In the genomic region with DNA sequence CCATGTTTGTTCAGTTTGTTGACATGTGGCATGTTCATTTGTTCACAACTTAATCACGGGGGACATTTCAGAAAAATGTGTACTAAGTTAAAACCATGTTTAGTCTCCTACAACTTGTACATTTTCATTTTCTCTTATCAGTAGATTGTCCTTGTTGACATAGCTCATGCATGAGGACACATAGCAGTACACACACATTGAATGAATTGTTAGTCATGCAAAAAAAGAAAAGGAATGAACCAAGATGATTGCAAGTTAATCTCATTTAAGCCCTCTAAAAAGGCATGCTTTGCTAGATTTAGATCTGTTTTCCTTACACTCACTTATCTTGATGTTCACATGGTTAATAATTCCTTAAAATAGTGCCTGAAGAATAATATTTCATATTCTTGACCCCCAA, we compare ENCODE assay signal across 22 cellular contexts. TPM values are rescaled to one million over a fixed set of nuclear protein-coding genes. Genes with fewer than 3 reads are reported as not detected.
DNase-seq lines count a peak whose midpoint lies in the region; ATAC-seq, FAIRE-seq and TF ChIP-seq lines count a peak whose summit lies in the region.
"Had no signal": no experiment of that assay in that cellular context is flagged by ENCODE, and none has a peak within 500 bp of the region (broad histone marks: within the 10 kb centered on the region; RNA-seq: fewer than 3 reads in every experiment).

No MANE protein-coding gene starts in this region.

- peak; percentile 52 for FAIRE-seq in K562 (lab: Jason Lieb, UNC)
- FAIRE-seq: A204.1, G401.6, GM12892, H54 had no signal

- H3K4me2 ChIP-seq in SK-N-SH (no peak overlapping the region), K562 (ENCODE audit: insufficient read depth, low read length) (no peak overlapping the region)
- H3K4me2 ChIP-seq: BLaER1 had no signal

- no peak overlapping the region for H3K27ac ChIP-seq in SK-N-SH (ENCODE audit: low read depth in 2 of 2, low read length in 1 of 2)
- H3K27ac ChIP-seq in HEK293 (ENCODE audit: extremely low read depth, low read depth, low read length) = no peak overlapping the region
- no peak overlapping the region for H3K27ac ChIP-seq in K562 (ENCODE audit: extremely low read depth, low read depth, low read length)
- H3K27ac ChIP-seq: 22Rv1, BLaER1, C4-2B had no signal

- no peaks in the 10 kb centered on the region for H3F3A ChIP-seq in SK-N-SH (replicated peaks; ENCODE audit: insufficient read depth)

- H3K79me2 ChIP-seq in SK-N-SH (ENCODE audit: insufficient read depth) = no peaks in the 10 kb centered on the region
- no peaks in the 10 kb centered on the region for H3K79me2 ChIP-seq in K562 (ENCODE audit: control insufficient read depth, insufficient read depth, low read length)

- no peak for TF ChIP-seq POLR2A in K562 (conservative IDR thresholded peaks at IDR 0.05)

- no peak for TF ChIP-seq EP300 in SK-N-SH (IDR thresholded peaks at IDR 0.05; ENCODE audit: borderline replicate concordance in 1 of 2, low read depth in 1 of 2, low read length in 1 of 2)
- no peak for TF ChIP-seq EP300 in K562 (IDR thresholded peaks at IDR 0.05; ENCODE audit: low read length)

- H3K27me3 ChIP-seq in SK-N-SH (ENCODE audit: insufficient read depth) (no peaks in the 10 kb centered on the region), K562 (ENCODE audit: control insufficient read depth in 2 of 2, insufficient read depth in 2 of 2, low read length in 2 of 2) (no peaks in the 10 kb centered on the region)
- H3K27me3 ChIP-seq: BLaER1 had no signal

- no peak for ATAC-seq in SK-N-SH treated with all-trans-retinoic acid at 6 μM for 48 hours
- no peak for ATAC-seq in K562
- ATAC-seq in Right ventricle myocardium superior (ENCODE audit: poor library complexity) = no peak
- ATAC-seq in HG03432 (IDR thresholded peaks at IDR 0.05; ENCODE audit: unreplicated experiment) = no peak
- ATAC-seq: CD8-positive, alpha-beta T cell had no signal

- in situ Hi-C loops in K562 (cut with MboI) = no loop called here

- H4K20me1 ChIP-seq in SK-N-SH (ENCODE audit: insufficient read depth) (no peaks in the 10 kb centered on the region), K562 (replicated peaks; ENCODE audit: control insufficient read depth, insufficient read depth, low read length) (no peaks in the 10 kb centered on the region)
- H4K20me1 ChIP-seq: BLaER1 had no signal

- TF ChIP-seq CTCF in SK-N-SH (IDR thresholded peaks at IDR 0.05) (no peak), HEK293 (tag by site-specific recombination; IDR thresholded peaks at IDR 0.05) (no peak), K562 (IDR thresholded peaks at IDR 0.05 in 2 of 3, conservative IDR thresholded peaks at IDR 0.05 in 1 of 3; ENCODE audit: insufficient read depth in 2 of 3, low read depth in 1 of 3, low read length in 3 of 3) (no peak)

- WGBS in SK-N-SH (ENCODE audit: low lambda C conversion rate) = 100% methylated on average over 1 of the region's 1 CpG
- 30% methylated on average over 1 of the region's 1 CpG for WGBS in K562 (ENCODE audit: insufficient coverage, low coverage, missing lambda C conversion rate)

- no peaks in the 10 kb centered on the region for H3K9me1 ChIP-seq in K562 (ENCODE audit: control insufficient read depth, insufficient read depth, low read length)

- H3K9me3 ChIP-seq in SK-N-SH (no peaks in the 10 kb centered on the region), HEK293 (ENCODE audit: control insufficient read depth, insufficient read depth, low read depth, low read length) (no peaks in the 10 kb centered on the region), K562 (replicated peaks; ENCODE audit: control insufficient read depth, insufficient read depth, low read depth, low read length) (no peaks in the 10 kb centered on the region)
- H3K9me3 ChIP-seq: BLaER1, Caco-2, HAP-1 had no signal

- TF ChIP-seq RAD21 in SK-N-SH (IDR thresholded peaks at IDR 0.05; ENCODE audit: low read length) = no peak
- no peak for TF ChIP-seq RAD21 in K562 (CRISPR knock-in tag; conservative IDR thresholded peaks at IDR 0.05 in 1 of 2, IDR thresholded peaks at IDR 0.05 in 1 of 2)

- no TSS peak for BruUV-seq in K562 (replicated peaks; lab: Mats Ljungman, UMichigan)

- no peak for DNase-seq in SK-N-SH
- DNase-seq in amniotic epithelial cell (ENCODE audit: low read depth) = peak; percentile 72
- no peak for DNase-seq in K562 (ENCODE audit: extremely low read depth in 1 of 4, low spot score in 3 of 4)
- no peak for DNase-seq in Right ventricle myocardium superior
- no peak for DNase-seq in NAMALWA (ENCODE audit: low spot score)
- DNase-seq: CD4-positive, CD25-positive, alpha-beta regulatory T cell; CD8-positive, alpha-beta T cell; DMS153; DND-41; GOT3 had no signal

- H2AFZ ChIP-seq in SK-N-SH (ENCODE audit: low read depth) = no peak overlapping the region
- no peak overlapping the region for H2AFZ ChIP-seq in K562 (ENCODE audit: low read depth, low read length)

- H3K4me1 ChIP-seq in SK-N-SH (ENCODE audit: control insufficient read depth in 1 of 2, insufficient read depth in 2 of 2, low read depth in 1 of 2, low read length in 1 of 2) (peaks cover 0 to 4% of the 10 kb centered on the region in 2 experiments; a peak in 2 of 4 replicates), HEK293 (ENCODE audit: control insufficient read depth, insufficient read depth, low read length) (no peaks in the 10 kb centered on the region), K562 (replicated peaks in 1 of 2; ENCODE audit: control insufficient read depth in 2 of 2, insufficient read depth in 2 of 2, low read length in 2 of 2) (no peaks in the 10 kb centered on the region)

- POLR2A ChIA-PET in SK-N-SH (lab: Yijun Ruan, JAX) (no interaction called here), HEK293 (lab: Yijun Ruan, JAX) (no interaction called here), K562 (lab: Yijun Ruan, JAX) (no interaction called here)

- no peak overlapping the region for H3K4me3 ChIP-seq in SK-N-SH (ENCODE audit: low read depth in 2 of 2, low read length in 1 of 2)
- H3K4me3 ChIP-seq in HEK293 (ENCODE audit: low read depth, low read length) = no peak overlapping the region
- no peak overlapping the region for H3K4me3 ChIP-seq in K562
- H3K4me3 ChIP-seq: BLaER1, HAP-1 had no signal

- H3K9ac ChIP-seq in SK-N-SH (no peak overlapping the region), K562 (ENCODE audit: insufficient read depth in 1 of 2, low read depth in 2 of 2, low read length in 2 of 2) (no peak overlapping the region)
- H3K9ac ChIP-seq: BLaER1 had no signal

- peaks cover 8 to 32% of the 10 kb centered on the region in 2 experiments for H3K36me3 ChIP-seq in SK-N-SH (replicated peaks in 1 of 2; ENCODE audit: control insufficient read depth in 1 of 2, insufficient read depth in 2 of 2, low read length in 1 of 2)
- no peaks in the 10 kb centered on the region; a peak in 2 of 3 replicates for H3K36me3 ChIP-seq in HEK293 (ENCODE audit: control insufficient read depth in 2 of 2, insufficient read depth in 1 of 2, low read length in 2 of 2)
- no peaks in the 10 kb centered on the region; the same call in 2 of the 3 replicates for H3K36me3 ChIP-seq in K562 (ENCODE audit: control insufficient read depth, insufficient read depth, low read length)
- H3K36me3 ChIP-seq: HAP-1 had no signal

- CTCF ChIA-PET in SK-N-SH (lab: Yijun Ruan, JAX) (no interaction called here), HEK293 (lab: Yijun Ruan, JAX) (no interaction called here), K562 (lab: Yijun Ruan, JAX; ENCODE audit: low intra/inter-chr PET ratio) (no interaction called here)

- no peaks in the 10 kb centered on the region for H3K9me2 ChIP-seq in SK-N-SH

- intact Hi-C loops in K562 (cut with micrococcal nuclease) (no loop called here), Right ventricle myocardium superior (cut with DNase I) (no loop called here)

TF ChIP-seq in SK-N-SH, 30 proteins besides CTCF, POLR2A, EP300 and RAD21 (continues in another document):
- TF ChIP-seq TAF1 (IDR thresholded peaks at IDR 0.05; ENCODE audit: borderline replicate concordance, low read depth, low read length) (no peak), TEAD4 (IDR thresholded peaks at IDR 0.05; ENCODE audit: borderline replicate concordance, insufficient read depth) (no peak), YY1 (IDR thresholded peaks at IDR 0.05; ENCODE audit: low read depth) (no peak), RXRA (IDR thresholded peaks at IDR 0.05; ENCODE audit: borderline replicate concordance, low read depth) (no peak)

TF ChIP-seq in HEK293, 187 proteins besides CTCF, POLR2A, EP300 and RAD21 (continues in another document):
- TF ChIP-seq ZIC2 (tag by site-specific recombination; IDR thresholded peaks at IDR 0.05) (no peak), ZNF16 (tag by site-specific recombination; IDR thresholded peaks at IDR 0.05; ENCODE audit: low read depth) (no peak)

TF ChIP-seq in K562, 482 proteins besides CTCF, POLR2A, EP300 and RAD21:
- TF ChIP-seq TAF15 (IDR thresholded peaks at IDR 0.05; ENCODE audit: low read depth, low read length) (no peak), SRF (CRISPR knock-in tag; IDR thresholded peaks at IDR 0.05) (no peak), FOXA3 (CRISPR knock-in tag; conservative IDR thresholded peaks at IDR 0.05 in 1 of 2, IDR thresholded peaks at IDR 0.05 in 1 of 2) (peak; percentile 80 to 86; a peak in 3 of 4 replicates), MCM7 (IDR thresholded peaks at IDR 0.05) (no peak)
TF ChIP-seq in K562: peak in this region for 1.

RNA-seq across cellular contexts. Expression of a gene that starts 38.2 kb away (rescaled TPM):
- 5.6 and 8.8 TPM in 2 replicates for polyA plus RNA-seq in SK-N-SH (2012; rRNA removed)
- polyA plus RNA-seq in SK-N-SH (2012; cell fraction: cytosol; rRNA removed) = 9.4 and 10.1 TPM in 2 replicates
- polyA plus RNA-seq in SK-N-SH (2012; cell fraction: nucleus; rRNA removed) = 4.0 and 8.8 TPM in 2 replicates
- 13.3 and 62.5 TPM in 2 replicates for total RNA-seq in K562 (2011; cell fraction: chromatin; rRNA removed; ENCODE audit: low replicate concordance)
- 8.3 and 14.7 TPM in 2 replicates for total RNA-seq in K562 (2011; cell fraction: nucleolus; rRNA removed)
- 25.0 and 35.9 TPM in 2 replicates for total RNA-seq in K562 (2011; cell fraction: nucleoplasm; rRNA removed)
- 6.7 and 7.5 TPM in 2 replicates for total RNA-seq in K562 (2014; rRNA removed)
- 15.5 and 16.9 TPM in 2 replicates for total RNA-seq in K562 (2014; rRNA removed; fragmentation: Illumina TruSeq; extraction: Trizol)
- total RNA-seq in K562 (2015; rRNA removed; fragmentation: Illumina TruSeq; extraction: Trizol) = 10.7 and 10.9 TPM in 2 replicates
- total RNA-seq in K562 (2021) = 14.5 and 15.4 TPM in 2 replicates
- polyA plus RNA-seq in K562 (2011; rRNA removed) = 26.4 and 31.3 TPM in 2 replicates
- polyA plus RNA-seq in K562 (2011; cell fraction: cytosol; rRNA removed) = 4.0 and 10.1 TPM in 2 replicates
- polyA plus RNA-seq in K562 (2011; cell fraction: nucleus; rRNA removed) = 17.0 and 23.9 TPM in 2 replicates
- polyA plus RNA-seq in K562 (2012) = 9.0 and 11.6 TPM in 2 replicates
- polyA plus RNA-seq in K562 (2014; fragmentation: Illumina TruSeq; extraction: Trizol) = 10.2 and 12.3 TPM in 2 replicates
- polyA plus RNA-seq in K562 (2014; fragmentation: Nextera tagmentation; extraction: Ambion mirVana) = 1 to 10 TPM; 2.2 to 3.5 TPM
- polyA plus RNA-seq in K562 (2014; rRNA removed) = 7.1 and 7.9 TPM in 2 replicates
- polyA minus RNA-seq in K562 (2011; rRNA and poly(A)+ RNA removed) = 77.9 and 91.3 TPM in 2 replicates
- 17.3 and 24.0 TPM in 2 replicates for polyA minus RNA-seq in K562 (2011; cell fraction: cytosol; rRNA and poly(A)+ RNA removed)
- polyA minus RNA-seq in K562 (2011; cell fraction: nucleus; rRNA and poly(A)+ RNA removed) = 24.0 and 45.7 TPM in 2 replicates
- 20.7 TPM for total RNA-seq in Right ventricle myocardium superior
